Comparison of ENCODE assay signal across 15 cellular contexts in the genomic region with DNA sequence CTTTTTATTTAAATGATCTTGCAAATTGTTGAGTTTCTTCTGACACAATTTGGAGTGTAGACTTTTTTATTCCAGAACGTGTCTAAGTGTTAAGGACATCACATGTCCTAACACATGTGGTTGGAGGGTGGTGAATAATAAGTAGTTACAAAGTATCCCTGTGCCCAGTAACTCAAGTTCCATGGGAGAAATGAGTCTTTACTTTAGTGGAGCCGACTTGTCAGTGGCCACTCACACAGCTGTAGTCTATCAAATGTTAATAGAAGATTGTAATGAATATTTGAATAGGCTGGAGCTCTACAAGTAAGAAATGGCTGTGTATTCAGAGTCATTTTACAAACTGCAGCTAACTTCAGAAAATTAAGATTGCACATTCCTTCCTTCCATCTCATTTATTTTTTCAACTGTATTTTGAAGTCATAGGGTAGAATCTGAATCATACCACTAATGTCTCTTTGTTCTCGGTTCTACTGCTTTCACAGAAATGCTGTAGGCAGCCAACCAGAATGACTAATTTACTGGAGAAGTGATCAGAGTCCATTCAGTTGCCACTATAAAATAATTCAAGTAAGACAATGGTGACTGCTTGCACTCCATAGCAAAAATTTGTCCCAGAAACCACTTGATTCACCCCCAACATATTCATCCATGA.
DNase-seq lines count a peak whose midpoint lies in the region; ATAC-seq and TF ChIP-seq lines count a peak whose summit lies in the region.
"Had no signal": no experiment of that assay in that cellular context is flagged by ENCODE, and none has a peak within 500 bp of the region (broad histone marks: within the 10 kb centered on the region; RNA-seq: fewer than 3 reads in every experiment).

No MANE protein-coding gene starts in this region.

- POLR2A ChIA-PET in Panc1 (lab: Charles Lee): no interaction called here

- DNase-seq in EL (peak; percentile 69), Panc1 (ENCODE audit: low read depth, low spot score) (no peak), epithelial cell of esophagus (ENCODE audit: low read depth) (peak; percentile 60), T-helper 2 cell (no peak), NCI-H82 treated with DMSO at 0.1 percent for 48 hours (lab: John Stamatoyannopoulos, UW; ENCODE audit: unreplicated experiment) (no peak)
- no peak for DNase-seq in effector CD4-positive, alpha-beta T cell
- DNase-seq: CD8-positive, alpha-beta T cell; islet precursor cell; naive thymus-derived CD4-positive, alpha-beta T cell; NCI-H82; testis had no signal

- no TSS peak for BruUV-seq in Panc1 (replicated peaks; lab: Mats Ljungman, UMichigan)

- ATAC-seq in Panc1: no peak
- ATAC-seq in HG02884 (IDR thresholded peaks at IDR 0.05; ENCODE audit: unreplicated experiment): no peak
- ATAC-seq: activated naive CD4-positive, alpha-beta T cell treated with anti-CD3 and anti-CD28 coated beads, Interleukin-2, amount 50 U/mL, for 72 hours; CD8-positive, alpha-beta T cell; naive thymus-derived CD4-positive, alpha-beta T cell had no signal

- H3K9me3 Mint-ChIP-seq in nephron: peaks cover 6% of the 10 kb centered on the region
- H3K9me3 Mint-ChIP-seq: CD8-positive, alpha-beta T cell had no signal

- peak overlapping the region; percentile 42; the same call in 1 of the 2 replicates for H3K27ac ChIP-seq in Panc1 (ENCODE audit: low read length)
- H3K27ac ChIP-seq: testis, VCaP had no signal

- intact Hi-C loops in Panc1 (cut with micrococcal nuclease; ENCODE audit: unreplicated experiment): no loop called here

- in situ Hi-C loops in Panc1 (cut with HindIII; ENCODE audit: low pct_unique_long_range_greater_than_20kb, low sequenced_read_pairs): no loop called here

- H3K36me3 ChIP-seq in Panc1 (ENCODE audit: control insufficient read depth, insufficient read depth, low read length): no peaks in the 10 kb centered on the region

- no peaks in the 10 kb centered on the region for H3K36me3 Mint-ChIP-seq in nephron (ENCODE audit: low read depth)
- H3K36me3 Mint-ChIP-seq: activated naive CD4-positive, alpha-beta T cell treated with anti-CD3 and anti-CD28 coated beads, Interleukin-2, amount 50 U/mL, for 72 hours; CD8-positive, alpha-beta T cell; naive thymus-derived CD4-positive, alpha-beta T cell had no signal

- no peak overlapping the region for H3K4me3 Mint-ChIP-seq in nephron
- H3K4me3 Mint-ChIP-seq: CD8-positive, alpha-beta T cell; naive thymus-derived CD4-positive, alpha-beta T cell had no signal

- H3K4me1 Mint-ChIP-seq in nephron: peaks cover 5% of the 10 kb centered on the region
- H3K4me1 Mint-ChIP-seq: naive thymus-derived CD4-positive, alpha-beta T cell had no signal

- TF ChIP-seq CTCF in Panc1 (IDR thresholded peaks at IDR 0.05) (no peak), epithelial cell of esophagus (IDR thresholded peaks at IDR 0.05; ENCODE audit: insufficient read depth, low read depth, low read length, missing control alignments) (no peak), nephron (IDR thresholded peaks at IDR 0.05; ENCODE audit: unreplicated experiment in 3 of 3) (no peak)

- CTCF ChIA-PET in Panc1 (lab: Charles Lee): no interaction called here

- peaks cover 6% of the 10 kb centered on the region; the same call in 1 of the 2 replicates for H3K9me3 ChIP-seq in Panc1 (ENCODE audit: control insufficient read depth, insufficient read depth, low read depth, low read length)
- H3K9me3 ChIP-seq: testis had no signal

- H3K4me3 ChIP-seq in Panc1 (ENCODE audit: low read depth in 2 of 2, low read length in 2 of 2) (no peak overlapping the region), epithelial cell of esophagus (ENCODE audit: low read length) (no peak overlapping the region)
- H3K4me3 ChIP-seq: testis had no signal

- peak overlapping the region in 2 of 3 experiments; percentile 28 to 48 for H3K27ac Mint-ChIP-seq in nephron
- H3K27ac Mint-ChIP-seq: activated naive CD4-positive, alpha-beta T cell treated with anti-CD3 and anti-CD28 coated beads, Interleukin-2, amount 50 U/mL, for 72 hours; CD8-positive, alpha-beta T cell; naive thymus-derived CD4-positive, alpha-beta T cell had no signal

- H3K4me1 ChIP-seq in Panc1 (ENCODE audit: control insufficient read depth, insufficient read depth, low read length): no peaks in the 10 kb centered on the region; the same call in 1 of the 2 replicates
- H3K4me1 ChIP-seq: testis had no signal

- H3K27me3 Mint-ChIP-seq in nephron (ENCODE audit: low read depth): no peaks in the 10 kb centered on the region
- H3K27me3 Mint-ChIP-seq: naive thymus-derived CD4-positive, alpha-beta T cell had no signal

- H3K27me3 ChIP-seq in Panc1 (ENCODE audit: control insufficient read depth, insufficient read depth, low read length): no peaks in the 10 kb centered on the region
- H3K27me3 ChIP-seq: testis had no signal

Comparison
In these comparisons a context has a peak if more than half of its experiments do, and no peak if none do; other contexts are left out.
1. DNase-seq: peak in EL (single experiment) and epithelial cell of esophagus (single experiment); none in Panc1 (single experiment), T-helper 2 cell (0 of 5), NCI-H82 treated with DMSO at 0.1 percent for 48 hours (single experiment) and effector CD4-positive, alpha-beta T cell (single experiment).